Comparison of ENCODE assay signal across 16 cellular contexts in the genomic region with DNA sequence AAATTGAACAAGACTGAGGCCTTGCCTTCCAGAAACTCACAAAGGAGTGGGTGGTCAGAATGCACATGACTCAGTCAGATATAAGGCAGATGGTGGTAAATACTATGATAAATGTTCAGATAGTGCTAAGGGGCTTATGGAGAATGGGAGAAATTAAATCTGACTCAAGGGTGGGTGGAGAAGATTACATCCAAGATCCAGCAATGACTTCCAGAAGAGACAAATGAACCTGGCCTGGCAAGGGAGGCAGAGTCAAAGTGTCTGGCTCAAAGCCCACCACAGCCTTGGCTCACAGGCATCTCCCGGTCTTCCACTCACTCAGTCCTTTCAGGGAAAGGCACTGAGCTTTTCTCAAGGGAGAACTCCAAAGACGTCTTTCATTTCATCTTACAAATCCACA. TPM values are rescaled to one million over a fixed set of nuclear protein-coding genes. Genes with fewer than 3 reads are reported as not detected.
DNase-seq lines count a peak whose midpoint lies in the region; ATAC-seq, FAIRE-seq and TF ChIP-seq lines count a peak whose summit lies in the region.
"Had no signal": no experiment of that assay in that cellular context is flagged by ENCODE, and none has a peak within 500 bp of the region (broad histone marks: within the 10 kb centered on the region; RNA-seq: fewer than 3 reads in every experiment).

No MANE protein-coding gene starts in this region.

- WGBS in ovary, 3 donors = 71 to 95% (median 91%) methylated on average over 2 of the region's 2 CpGs
- WGBS in psoas muscle, 3 donors = 41 to 82% (median 62%) methylated on average over 2 of the region's 2 CpGs

- no peaks in the 10 kb centered on the region for H3K4me1 Mint-ChIP-seq in HFFc6 (ENCODE audit: low read depth)

- H3K36me3 ChIP-seq in bronchial epithelial cell (ENCODE audit: control insufficient read depth, insufficient read depth, low read length) (no peaks in the 10 kb centered on the region), ovary (no peaks in the 10 kb centered on the region), psoas muscle (ENCODE audit: insufficient read depth in 1 of 2, low read depth in 1 of 2) (no peaks in the 10 kb centered on the region)
- H3K36me3 ChIP-seq: BLaER1 had no signal

- no peak overlapping the region for H3K27ac Mint-ChIP-seq in HFFc6
- H3K27ac Mint-ChIP-seq: GM23338, IgD-negative memory B cell had no signal

- H3K4me3 Mint-ChIP-seq in HFFc6 = no peak overlapping the region
- H3K4me3 Mint-ChIP-seq: GM23338, IgD-negative memory B cell had no signal

- no peak for TF ChIP-seq CTCF in bronchial epithelial cell (IDR thresholded peaks at IDR 0.05; ENCODE audit: insufficient read depth, low read length, severe bottlenecking)
- TF ChIP-seq CTCF in omental fat pad (IDR thresholded peaks at IDR 0.05) = no peak
- no peak for TF ChIP-seq CTCF in HFFc6 (IDR thresholded peaks at IDR 0.05)
- no peak for TF ChIP-seq CTCF in ovary (IDR thresholded peaks at IDR 0.05)
- TF ChIP-seq CTCF in psoas muscle (IDR thresholded peaks at IDR 0.05) = no peak

- ATAC-seq in omental fat pad (ENCODE audit: low FRiP score) (peak; percentile 29), psoas muscle (no peak)
- ATAC-seq: A549, GM23338 had no signal

- H3K27ac ChIP-seq in ovary (no peak overlapping the region), psoas muscle (no peak overlapping the region)
- H3K27ac ChIP-seq: A549, BLaER1 had no signal

- H3K9me3 Mint-ChIP-seq in HFFc6 = no peaks in the 10 kb centered on the region
- H3K9me3 Mint-ChIP-seq: GM23338, IgD-negative memory B cell had no signal

- no peak for TF ChIP-seq EP300 in ovary (IDR thresholded peaks at IDR 0.05)

- no peak overlapping the region for H3K4me3 ChIP-seq in bronchial epithelial cell (ENCODE audit: low read depth, low read length)
- no peak overlapping the region for H3K4me3 ChIP-seq in ovary
- H3K4me3 ChIP-seq in psoas muscle = no peak overlapping the region
- H3K4me3 ChIP-seq: A549, BLaER1, GM23338 had no signal

- no peaks in the 10 kb centered on the region for H3K4me1 ChIP-seq in ovary (ENCODE audit: insufficient read depth)
- peaks cover 25% of the 10 kb centered on the region for H3K4me1 ChIP-seq in psoas muscle
- H3K4me1 ChIP-seq: A549, BLaER1 had no signal

- H3K36me3 Mint-ChIP-seq in HFFc6 (ENCODE audit: low read depth) = no peaks in the 10 kb centered on the region
- H3K36me3 Mint-ChIP-seq: IgD-negative memory B cell had no signal

- peak; percentile 73 for FAIRE-seq in bronchial epithelial cell (lab: Jason Lieb, UNC)
- FAIRE-seq: A549 had no signal

- H3K27me3 ChIP-seq in bronchial epithelial cell (ENCODE audit: control insufficient read depth, insufficient read depth, low read length) = peaks cover 20% of the 10 kb centered on the region
- H3K27me3 ChIP-seq in ovary = no peaks in the 10 kb centered on the region
- H3K27me3 ChIP-seq in psoas muscle (ENCODE audit: insufficient read depth in 3 of 3, low read length in 2 of 3) = no peaks in the 10 kb centered on the region

- intact Hi-C loops in ovary (cut with DNase I) (loop anchor here in 1 of 4 donors (10.0 kb wide), 1 partner anchor 159 kb away; no protein-coding TSS in a partner anchor), psoas muscle (cut with DNase I) (no loop called here)

- DNase-seq in NCI-H82 treated with DMSO at 0.1 percent for 48 hours (lab: John Stamatoyannopoulos, UW; ENCODE audit: unreplicated experiment) (peak; percentile 17), bronchial epithelial cell (ENCODE audit: low read depth) (no peak), omental fat pad (ENCODE audit: low spot score) (no peak), HFFc6 (no peak), ovary (no peak), psoas muscle (no peak)
- DNase-seq: AML-193, DMS53, GF-D8, H7 had no signal

- TF ChIP-seq POLR2A in ovary (IDR thresholded peaks at IDR 0.05) = no peak

- H3K9me3 ChIP-seq in ovary (no peaks in the 10 kb centered on the region), psoas muscle (no peaks in the 10 kb centered on the region)
- H3K9me3 ChIP-seq: A549 had no signal

- peaks cover 66% of the 10 kb centered on the region for H3K27me3 Mint-ChIP-seq in HFFc6 (ENCODE audit: insufficient read depth)

RNA-seq across cellular contexts. Expression of gene ZBTB16, which starts 6.1 kb away (rescaled TPM):
- total RNA-seq in bronchial epithelial cell (3.1 and 3.2 TPM in 2 replicates), omental fat pad (100 to 1,000 TPM in 3 of 4 donors, 10 to 100 TPM in 1; 82.7 to 375 (median 189) TPM), ovary (100 to 1,000 TPM in 3 of 7 donors, 10 to 100 TPM in 4; 12.7 to 160 (median 94.6) TPM), psoas muscle (100 to 1,000 TPM in 3 of 4 donors, 10 to 100 TPM in 1; 11.7 to 299 (median 183) TPM)
- total RNA-seq in HFFc6 (2021; fragmentation: NEBNext Ultra II Directional; extraction: Animal tissue kit (Norgen Biotek cat#: 25700)) = not detected
- polyA plus RNA-seq in ovary (10 to 100 TPM; 20.0 to 41.4 TPM), psoas muscle (10 to 100 TPM; 12.0 to 89.8 (median 45.2) TPM)
- total RNA-seq: H7, HT1080 had no signal
- polyA plus RNA-seq: A549, AG04450 had no signal
